ENCODE assay signal across 9 cellular contexts in genomic region chr1:165851034-165851658, GRCh38. TPM values are rescaled to one million over a fixed set of nuclear protein-coding genes. Genes with fewer than 3 reads are reported as not detected.
DNase-seq lines count a peak whose midpoint lies in the region; ATAC-seq and TF ChIP-seq lines count a peak whose summit lies in the region.
"Had no signal": no experiment of that assay in that cellular context is flagged by ENCODE, and none has a peak within 500 bp of the region (broad histone marks: within the 10 kb centered on the region; RNA-seq: fewer than 3 reads in every experiment).

No MANE protein-coding gene starts in this region.

- no peak for ATAC-seq in CD4-positive, alpha-beta T cell (ENCODE audit: poor library complexity)
- peak; percentile 63 for ATAC-seq in GM19468 (IDR thresholded peaks at IDR 0.05; ENCODE audit: extremely low read depth, unreplicated experiment)
- ATAC-seq in HG03571 (IDR thresholded peaks at IDR 0.05; ENCODE audit: unreplicated experiment) = peak; percentile 67
- ATAC-seq in activated CD8-positive, alpha-beta T cell treated with anti-CD3 and anti-CD28 coated beads, Interleukin-2, amount 10 ng/mL, durations not matched to agents 7 days and 5 days = peak; percentile 82
- ATAC-seq in stimulated activated naive CD8-positive, alpha-beta T cell treated with anti-CD3 and anti-CD28 coated beads, Interleukin-15, Interleukin-2, amounts not matched to agents 100 U/mL and 50 U/mL, for 24 hours = peak; percentile 59

- no peaks in the 10 kb centered on the region for H3K27me3 Mint-ChIP-seq in CD4-positive, alpha-beta T cell
- no peaks in the 10 kb centered on the region for H3K27me3 Mint-ChIP-seq in activated CD8-positive, alpha-beta T cell treated with anti-CD3 and anti-CD28 coated beads, Interleukin-2, amount 10 ng/mL, durations not matched to agents 7 days and 5 days (ENCODE audit: low read depth)
- H3K27me3 Mint-ChIP-seq: dendritic cell treated with granulocyte-macrophage colony-stimulating factor and Interleukin-4, amounts not matched to agents 40 ng/mL and 50 ng/mL, for 4 days had no signal

- no peaks in the 10 kb centered on the region for H3K9me3 ChIP-seq in CD4-positive, alpha-beta T cell (ENCODE audit: control insufficient read depth, low read length)

- POLR2A ChIA-PET in CD4-positive, alpha-beta T cell (lab: Charles Lee) = interaction anchor here (0.7 kb wide), 2 partner anchors 12 to 22 kb away, joined by 3 to 4 read pairs; no protein-coding TSS in a partner anchor
- POLR2A ChIA-PET in activated CD8-positive, alpha-beta T cell treated with anti-CD3 and anti-CD28 coated beads, Interleukin-2, amount 10 ng/mL, durations not matched to agents 7 days and 5 days (lab: Charles Lee) = no interaction called here

- H3K27ac Mint-ChIP-seq in CD4-positive, alpha-beta T cell = no peak overlapping the region
- H3K27ac Mint-ChIP-seq in activated CD8-positive, alpha-beta T cell treated with anti-CD3 and anti-CD28 coated beads, Interleukin-2, amount 10 ng/mL, durations not matched to agents 7 days and 5 days = peak overlapping the region; percentile 32
- H3K27ac Mint-ChIP-seq: dendritic cell treated with granulocyte-macrophage colony-stimulating factor and Interleukin-4, amounts not matched to agents 40 ng/mL and 50 ng/mL, for 4 days had no signal

- H3K27me3 ChIP-seq in CD4-positive, alpha-beta T cell (ENCODE audit: control insufficient read depth, insufficient read depth, low read length) = no peaks in the 10 kb centered on the region

- H3K9me3 Mint-ChIP-seq in CD4-positive, alpha-beta T cell = no peaks in the 10 kb centered on the region
- no peaks in the 10 kb centered on the region for H3K9me3 Mint-ChIP-seq in activated CD8-positive, alpha-beta T cell treated with anti-CD3 and anti-CD28 coated beads, Interleukin-2, amount 10 ng/mL, durations not matched to agents 7 days and 5 days (ENCODE audit: insufficient read depth)
- H3K9me3 Mint-ChIP-seq: dendritic cell treated with granulocyte-macrophage colony-stimulating factor and Interleukin-4, amounts not matched to agents 40 ng/mL and 50 ng/mL, for 4 days had no signal

- no peak for DNase-seq in CD4-positive, alpha-beta T cell
- peak; percentile 55 for DNase-seq in activated CD8-positive, alpha-beta T cell treated with anti-CD3 and anti-CD28 coated beads, Interleukin-2, amount 10 ng/mL, durations not matched to agents 7 days and 5 days
- DNase-seq in stimulated activated naive CD8-positive, alpha-beta T cell treated with anti-CD3 and anti-CD28 coated beads, Interleukin-15, Interleukin-2, amounts not matched to agents 100 U/mL and 50 U/mL, for 24 hours = no peak
- DNase-seq in HCEC 1CT = no peak
- no peak for DNase-seq in NCI-H2196 treated with DMSO at 0.1 percent for 48 hours (lab: John Stamatoyannopoulos, UW; ENCODE audit: unreplicated experiment)
- DNase-seq in NCI-H187 (lab: John Stamatoyannopoulos, UW) = no peak

- peaks cover 20% of the 10 kb centered on the region for H3K4me1 Mint-ChIP-seq in CD4-positive, alpha-beta T cell (ENCODE audit: low read depth)
- peaks cover 68% of the 10 kb centered on the region for H3K4me1 Mint-ChIP-seq in activated CD8-positive, alpha-beta T cell treated with anti-CD3 and anti-CD28 coated beads, Interleukin-2, amount 10 ng/mL, durations not matched to agents 7 days and 5 days (ENCODE audit: low read depth)

- intact Hi-C loops in CD4-positive, alpha-beta T cell (cut with DNase I, micrococcal nuclease) = no loop called here

- no peaks in the 10 kb centered on the region for H3K36me3 Mint-ChIP-seq in CD4-positive, alpha-beta T cell (ENCODE audit: low read depth)
- H3K36me3 Mint-ChIP-seq in activated CD8-positive, alpha-beta T cell treated with anti-CD3 and anti-CD28 coated beads, Interleukin-2, amount 10 ng/mL, durations not matched to agents 7 days and 5 days (ENCODE audit: low read depth) = peaks cover 13% of the 10 kb centered on the region

- CTCF ChIA-PET in CD4-positive, alpha-beta T cell (lab: Charles Lee) = interaction anchor here (0.6 kb wide), 1 partner anchor 10 kb away, joined by 3 read pairs; no protein-coding TSS in a partner anchor
- CTCF ChIA-PET in activated CD8-positive, alpha-beta T cell treated with anti-CD3 and anti-CD28 coated beads, Interleukin-2, amount 10 ng/mL, durations not matched to agents 7 days and 5 days (lab: Charles Lee) = interaction anchor here (0.8 to 2.1 kb wide), 3 partner anchors 9 to 22 kb away, joined by 3 to 5 read pairs (median 5); no protein-coding TSS in a partner anchor

- peak overlapping the region; percentile 5 for H3K4me3 Mint-ChIP-seq in CD4-positive, alpha-beta T cell
- peak overlapping the region; percentile 15 for H3K4me3 Mint-ChIP-seq in activated CD8-positive, alpha-beta T cell treated with anti-CD3 and anti-CD28 coated beads, Interleukin-2, amount 10 ng/mL, durations not matched to agents 7 days and 5 days
- H3K4me3 Mint-ChIP-seq: dendritic cell treated with granulocyte-macrophage colony-stimulating factor and Interleukin-4, amounts not matched to agents 40 ng/mL and 50 ng/mL, for 4 days had no signal

- H3K27ac ChIP-seq in CD4-positive, alpha-beta T cell (ENCODE audit: low read depth, low read length) = no peak overlapping the region

- TF ChIP-seq CTCF in CD4-positive, alpha-beta T cell (IDR thresholded peaks at IDR 0.05) = no peak

RNA-seq across cellular contexts. Expression of gene UCK2, which starts 23.7 kb away (rescaled TPM):
- under 1 TPM; 0.67 to 0.71 TPM for total RNA-seq in CD4-positive, alpha-beta T cell
- total RNA-seq in activated CD8-positive, alpha-beta T cell treated with anti-CD3 and anti-CD28 coated beads, Interleukin-2, amount 10 ng/mL, durations not matched to agents 7 days and 5 days = 10 to 100 TPM; 28.4 to 32.4 TPM

Comparison
In these comparisons a context has a peak if more than half of its experiments do, and no peak if none do; other contexts are left out.
1. RNA of gene UCK2, which starts 23.7 kb away (total RNA-seq): 28.4 to 32.4 TPM in activated CD8-positive, alpha-beta T cell treated with anti-CD3 and anti-CD28 coated beads, Interleukin-2, amount 10 ng/mL, durations not matched to agents 7 days and 5 days; 0.67 to 0.71 TPM in CD4-positive, alpha-beta T cell; every median in the first group is over 10 times any median in the second.